8 cellular contexts compared by ENCODE assay signal in the genomic region with DNA sequence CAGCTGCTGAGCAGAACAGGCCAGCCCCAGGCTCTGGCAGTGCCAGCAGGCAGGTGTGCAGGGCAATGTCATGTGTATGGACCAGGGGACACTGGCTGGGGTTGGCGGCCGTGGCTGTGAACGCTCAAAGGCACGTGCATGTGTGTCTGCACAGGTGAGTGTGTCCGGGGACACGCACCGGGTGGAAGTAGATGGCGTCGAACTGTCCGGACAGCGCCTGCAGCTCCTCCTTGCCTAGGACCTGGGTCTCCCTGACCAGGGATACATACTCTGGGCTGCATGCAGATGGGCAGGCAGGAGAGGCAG. TPM values are rescaled to one million over a fixed set of nuclear protein-coding genes. Genes with fewer than 3 reads are reported as not detected.
A peak's percentile ranks its signal among the peaks of the same experiment; 100 is the strongest.
DNase-seq lines count a peak whose midpoint lies in the region; ATAC-seq and TF ChIP-seq lines count a peak whose summit lies in the region.

No MANE protein-coding gene starts in this region.

- intact Hi-C loops in Panc1 (cut with micrococcal nuclease; ENCODE audit: unreplicated experiment) = no loop called here
- intact Hi-C loops in esophagus muscularis mucosa (cut with DNase I) = no loop called here
- intact Hi-C loops in prostate gland (cut with DNase I) = no loop called here

- no peak for ATAC-seq in Panc1

- no peak for TF ChIP-seq EP300 in esophagus muscularis mucosa (IDR thresholded peaks at IDR 0.05)

- peak overlapping the region; percentile 62 to 66 for H3K4me3 ChIP-seq in Panc1 (ENCODE audit: low read depth in 2 of 2, low read length in 2 of 2)
- H3K4me3 ChIP-seq in esophagus muscularis mucosa = peak overlapping the region; percentile 68 to 82 (median 76)
- peak overlapping the region; percentile 47 for H3K4me3 ChIP-seq in prostate gland

- CTCF ChIA-PET in Panc1 (lab: Charles Lee) = no interaction called here

- peak overlapping the region; percentile 83; the same call in 1 of the 2 replicates for H3K9ac ChIP-seq in ES-I3 (ENCODE audit: low read depth, low read length)

- H3K36me3 ChIP-seq in ES-I3 (ENCODE audit: insufficient read depth, low read length) (no peaks in the 10 kb centered on the region), Panc1 (ENCODE audit: control insufficient read depth, insufficient read depth, low read length) (no peaks in the 10 kb centered on the region), esophagus muscularis mucosa (peaks cover 0 to 23% (median 12%) of the 10 kb centered on the region in 4 donors), prostate gland (no peaks in the 10 kb centered on the region)

- H3K4me1 ChIP-seq in ES-I3 (ENCODE audit: insufficient read depth, low read length) (no peaks in the 10 kb centered on the region), Panc1 (ENCODE audit: control insufficient read depth, insufficient read depth, low read length) (peaks cover 25% of the 10 kb centered on the region), esophagus muscularis mucosa (peaks cover 34 to 69% (median 55%) of the 10 kb centered on the region in 4 donors), prostate gland (replicated peaks) (peaks cover 21% of the 10 kb centered on the region)

- no TSS peak for BruUV-seq in Panc1 (replicated peaks; lab: Mats Ljungman, UMichigan)

- H3K27me3 ChIP-seq in Panc1 (ENCODE audit: control insufficient read depth, insufficient read depth, low read length) (no peaks in the 10 kb centered on the region), esophagus muscularis mucosa (no peaks in the 10 kb centered on the region), prostate gland (replicated peaks; ENCODE audit: insufficient read depth) (no peaks in the 10 kb centered on the region)

- POLR2A ChIA-PET in Panc1 (lab: Charles Lee) = interaction anchor here (0.6 kb wide), 1 partner anchor 21 kb away, joined by 9 read pairs; no protein-coding TSS in a partner anchor

- TF ChIP-seq POLR2A in esophagus muscularis mucosa (IDR thresholded peaks at IDR 0.05; ENCODE audit: low read depth) = no peak
- TF ChIP-seq POLR2A in prostate gland (IDR thresholded peaks at IDR 0.05) = no peak

- 87% methylated on average over 10 of the region's 11 CpGs for WGBS in esophagus muscularis mucosa
- WGBS in prostate gland = 66% methylated on average over 11 of the region's 11 CpGs

- no peak for DNase-seq in Panc1 (ENCODE audit: low read depth, low spot score)
- DNase-seq in esophagus muscularis mucosa (ENCODE audit: extremely low spot score) = no peak
- DNase-seq in prostate gland (ENCODE audit: low spot score) = no peak
- DNase-seq in DMS153 treated with DMSO at 0.1 percent for 48 hours (lab: John Stamatoyannopoulos, UW; ENCODE audit: unreplicated experiment) = no peak
- no peak for DNase-seq in NCI-H146 treated with DMSO at 0.1 percent for 48 hours (lab: John Stamatoyannopoulos, UW; ENCODE audit: unreplicated experiment)
- DNase-seq in caudate nucleus (lab: John Stamatoyannopoulos, UW) = no peak
- no peak for DNase-seq in GDM1 (lab: John Stamatoyannopoulos, UW)

- TF ChIP-seq CTCF in Panc1 (IDR thresholded peaks at IDR 0.05) (no peak), esophagus muscularis mucosa (IDR thresholded peaks at IDR 0.05) (no peak), prostate gland (IDR thresholded peaks at IDR 0.05) (no peak)

- H3K9me3 ChIP-seq in ES-I3 (ENCODE audit: control insufficient read depth, insufficient read depth, low read length) (no peaks in the 10 kb centered on the region), Panc1 (ENCODE audit: control insufficient read depth, insufficient read depth, low read depth, low read length) (no peaks in the 10 kb centered on the region), esophagus muscularis mucosa (no peaks in the 10 kb centered on the region), prostate gland (no peaks in the 10 kb centered on the region)

- in situ Hi-C loops in Panc1 (cut with HindIII; ENCODE audit: low pct_unique_long_range_greater_than_20kb, low sequenced_read_pairs) = no loop called here

- peak overlapping the region; percentile 78; the same call in 1 of the 2 replicates for H3K27ac ChIP-seq in Panc1 (ENCODE audit: low read length)
- peak overlapping the region in 3 of 4 donors; percentile 72 to 80 (median 75) for H3K27ac ChIP-seq in esophagus muscularis mucosa (replicated peaks in 1 of 4)
- peak overlapping the region; percentile 59 to 62 for H3K27ac ChIP-seq in prostate gland
- no peak overlapping the region for H3K27ac ChIP-seq in caudate nucleus (ENCODE audit: low read depth, low read length)

RNA-seq across cellular contexts. Expression of gene HDAC10, which starts 0.9 kb away (rescaled TPM):
- 71.3 TPM for total RNA-seq in Panc1 (2021; ENCODE audit: unreplicated experiment)
- polyA plus RNA-seq in Panc1 (2012; ENCODE audit: insufficient read length) = 74.6 TPM
- total RNA-seq in esophagus muscularis mucosa = 10 to 100 TPM; 10.2 to 19.5 (median 17.4) TPM
- total RNA-seq in prostate gland = 10 to 100 TPM; 36.9 to 41.3 TPM

RNA-seq across cellular contexts. Expression of gene TUBGCP6, which starts 5.4 kb away (rescaled TPM):
- 31.3 TPM for total RNA-seq in Panc1 (2021; ENCODE audit: unreplicated experiment)
- polyA plus RNA-seq in Panc1 (2012; ENCODE audit: insufficient read length) = 31.3 TPM
- total RNA-seq in esophagus muscularis mucosa = 10 to 100 TPM; 20.2 to 38.0 (median 30.0) TPM
- 100 to 1,000 TPM in 1 of 2 donors, 10 to 100 TPM in 1; 56.3 to 117 TPM for total RNA-seq in prostate gland

RNA-seq across cellular contexts. Expression of gene MAPK12, which starts 11.3 kb away (rescaled TPM):
- total RNA-seq in Panc1 (2021; ENCODE audit: unreplicated experiment) (74.6 TPM), esophagus muscularis mucosa (10 to 100 TPM in 3 of 4 donors, 1 to 10 TPM in 1; 5.8 to 22.9 (median 16.1) TPM), prostate gland (10 to 100 TPM in 1 of 2 donors, 1 to 10 TPM in 1; 8.4 to 18.0 TPM)
- polyA plus RNA-seq in Panc1 (2012; ENCODE audit: insufficient read length) = 81.1 TPM

RNA-seq across cellular contexts. Expression of gene MAPK11, which starts 20.0 kb away (rescaled TPM):
- total RNA-seq in Panc1 (2021; ENCODE audit: unreplicated experiment) (77.7 TPM), esophagus muscularis mucosa (10 to 100 TPM in 2 of 4 donors, 1 to 10 TPM in 2; 3.7 to 12.5 (median 10.1) TPM), prostate gland (10 to 100 TPM; 11.4 to 14.1 TPM)
- polyA plus RNA-seq in Panc1 (2012; ENCODE audit: insufficient read length) = 105 TPM

RNA-seq across cellular contexts. Expression of gene SELENOO, which starts 49.4 kb away (rescaled TPM):
- total RNA-seq in Panc1 (2021; ENCODE audit: unreplicated experiment) (34.3 TPM), esophagus muscularis mucosa (10 to 100 TPM; 22.4 to 41.0 (median 23.0) TPM), prostate gland (10 to 100 TPM; 51.8 to 58.5 TPM)
- 60.2 TPM for polyA plus RNA-seq in Panc1 (2012; ENCODE audit: insufficient read length)
